Comparison of ENCODE assay signal across 1 cellular context in genomic region chr19:35139618-35139943, GRCh38.
TF ChIP-seq lines count a peak whose summit lies in the region.

No MANE protein-coding gene starts in this region.

TF ChIP-seq in K562, 482 proteins besides CTCF, POLR2A, EP300 and RAD21:
- TF ChIP-seq ZNF717 (CRISPR knock-in tag; IDR thresholded peaks at IDR 0.05) (no peak), HEY1 (CRISPR knock-in tag; IDR thresholded peaks at IDR 0.05; ENCODE audit: borderline replicate concordance) (no peak), POLR2G (IDR thresholded peaks at IDR 0.05; ENCODE audit: low read depth, low read length) (0 out of 2 replicates have a peak, but pooled peaks have one; percentile 9)
